8 cellular contexts compared by ENCODE assay signal in the genomic region with DNA sequence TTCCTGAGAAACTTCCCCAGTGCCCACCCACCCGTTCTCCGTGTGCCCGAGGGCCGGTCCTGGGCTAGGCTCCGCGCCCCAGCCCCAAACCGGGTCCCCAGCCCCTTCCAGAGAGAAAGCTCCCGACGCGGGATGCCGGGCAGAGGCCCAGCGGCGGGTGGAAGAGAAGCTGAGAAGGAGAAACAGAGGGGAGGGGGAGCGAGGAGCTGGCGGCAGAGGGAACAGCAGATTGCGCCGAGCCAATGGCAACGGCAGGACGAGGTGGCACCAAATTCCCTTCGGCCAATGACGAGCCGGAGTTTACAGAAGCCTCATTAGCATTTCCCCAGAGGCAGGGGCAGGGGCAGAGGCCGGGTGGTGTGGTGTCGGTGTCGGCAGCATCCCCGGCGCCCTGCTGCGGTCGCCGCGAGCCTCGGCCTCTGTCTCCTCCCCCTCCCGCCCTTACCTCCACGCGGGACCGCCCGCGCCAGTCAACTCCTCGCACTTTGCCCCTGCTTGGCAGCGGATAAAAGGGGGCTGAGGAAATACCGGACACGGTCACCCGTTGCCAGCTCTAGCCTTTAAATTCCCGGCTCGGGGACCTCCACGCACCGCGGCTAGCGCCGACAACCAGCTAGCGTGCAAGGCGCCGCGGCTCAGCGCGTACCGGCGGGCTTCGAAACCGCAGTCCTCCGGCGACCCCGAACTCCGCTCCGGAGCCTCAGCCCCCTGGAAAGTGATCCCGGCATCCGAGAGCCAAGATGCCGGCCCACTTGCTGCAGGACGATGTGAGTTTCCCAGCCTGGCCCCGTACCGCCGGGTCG. TPM values are rescaled to one million over a fixed set of nuclear protein-coding genes. Genes with fewer than 3 reads are reported as not detected.
DNase-seq lines count a peak whose midpoint lies in the region; ATAC-seq, FAIRE-seq and TF ChIP-seq lines count a peak whose summit lies in the region.

A gene (plus strand): TSS at position 469 of the 803 bp plus-strand sequence. CDS start 272 bp downstream, at position 741.

- CTCF ChIA-PET in AG04449 (lab: Yijun Ruan, JAX), result interaction anchor here (0.7 to 26.3 kb wide), 15 partner anchors 9 to 188 kb away, joined by 3 to 538 read pairs (median 6); a partner anchor contains a TSS

- POLR2A ChIA-PET in AG04449 (lab: Yijun Ruan, JAX), result interaction anchor here (0.7 to 2.7 kb wide), 2 partner anchors 18 to 27 kb away, joined by 3 to 18 read pairs; no protein-coding TSS in a partner anchor

- ATAC-seq in GM18909 (IDR thresholded peaks at IDR 0.05; ENCODE audit: poor library complexity, unreplicated experiment), result peak; percentile 93
- ATAC-seq in HG03159 (IDR thresholded peaks at IDR 0.05; ENCODE audit: unreplicated experiment), result peak; percentile 91

- H3K27ac ChIP-seq in WERI-Rb-1 (peak within 1 kb of the TSS; percentile 71), breast epithelium (peak within 1 kb of the TSS; percentile 4 to 67), small intestine (ENCODE audit: low read depth in 1 of 2, low read length in 1 of 2) (peak within 1 kb of the TSS in 1 of 2 donors; percentile 21)

- H3K4me3 ChIP-seq in AG04449 (ENCODE audit: low read depth, low read length) (peak within 1 kb of the TSS; percentile 84), WERI-Rb-1 (ENCODE audit: low read depth, low read length) (peak within 1 kb of the TSS; percentile 91), breast epithelium (peak within 1 kb of the TSS; percentile 54 to 84 (median 71)), small intestine (ENCODE audit: low read depth in 1 of 2, low read length in 2 of 2) (peak within 1 kb of the TSS; percentile 59 to 66)

- intact Hi-C loops in breast epithelium (cut with DNase I; ENCODE audit: low total_unique reads), result no loop called here

- no peaks in the 10 kb centered on the region for H3K9me3 ChIP-seq in WERI-Rb-1 (ENCODE audit: severe bottlenecking)
- no peaks in the 10 kb centered on the region for H3K9me3 ChIP-seq in breast epithelium
- no peaks in the 10 kb centered on the region for H3K9me3 ChIP-seq in small intestine (ENCODE audit: control insufficient read depth, low read depth)

- H3K4me1 ChIP-seq in breast epithelium, result peaks cover 0 to 3% of the 10 kb centered on the region in 2 donors
- H3K4me1 ChIP-seq in small intestine (ENCODE audit: control insufficient read depth in 2 of 2, insufficient read depth in 1 of 2, low read depth in 1 of 2, low read length in 1 of 2), result no peaks in the 10 kb centered on the region

- no peak for TF ChIP-seq CTCF in AG04449 (IDR thresholded peaks at IDR 0.05; ENCODE audit: insufficient read depth, low read length, missing control alignments)
- no peak for TF ChIP-seq CTCF in WERI-Rb-1 (IDR thresholded peaks at IDR 0.05; ENCODE audit: low read depth, low read length)
- no peak for TF ChIP-seq CTCF in breast epithelium (IDR thresholded peaks at IDR 0.05)

- H3K27me3 ChIP-seq in WERI-Rb-1 (ENCODE audit: insufficient read depth, low read depth, severe bottlenecking) (no peaks in the 10 kb centered on the region), breast epithelium (no peaks in the 10 kb centered on the region), small intestine (ENCODE audit: control insufficient read depth in 2 of 2, insufficient read depth in 2 of 2, low read length in 2 of 2) (no peaks in the 10 kb centered on the region)

- TF ChIP-seq POLR2A in breast epithelium (IDR thresholded peaks at IDR 0.05), result no peak

- H3K36me3 ChIP-seq in WERI-Rb-1 (peaks cover 42% of the 10 kb centered on the region), breast epithelium (no peaks in the 10 kb centered on the region), small intestine (ENCODE audit: control insufficient read depth in 2 of 2, insufficient read depth in 2 of 2, low read length in 2 of 2) (no peaks in the 10 kb centered on the region)

- 0 to 1% (median 0%) methylated on average over 52 to 73 of the region's 73 CpGs for WGBS in small intestine, 3 donors

- DNase-seq in AG04449 (ENCODE audit: low read depth, low spot score) (peak; percentile 54), NCI-H2227 (lab: John Stamatoyannopoulos, UW; ENCODE audit: unreplicated experiment) (peak; percentile 90), WERI-Rb-1 (peak; percentile 95), breast epithelium (ENCODE audit: low spot score in 2 of 2) (peak; percentile 78 to 87), iPS-NIHi11 (ENCODE audit: low spot score) (peak; percentile 98), small intestine (peak; percentile 81)

- FAIRE-seq in small intestine (lab: Jason Lieb, UNC), result no peak

RNA-seq across cellular contexts. Expression of the gene that starts here (rescaled TPM):
- total RNA-seq in breast epithelium, result 100 to 1,000 TPM in 2 of 3 donors, 10 to 100 TPM in 1; 72.8 to 461 (median 112) TPM
- 100 to 1,000 TPM in 1 of 3 donors, 10 to 100 TPM in 2; 14.8 to 144 (median 20.5) TPM for polyA plus RNA-seq in small intestine
